Comparison of ENCODE assay signal across 8 cellular contexts in genomic region chr12:92987362-92987761, GRCh38. TPM values are rescaled to one million over a fixed set of nuclear protein-coding genes. Genes with fewer than 3 reads are reported as not detected.
DNase-seq lines count a peak whose midpoint lies in the region; ATAC-seq and TF ChIP-seq lines count a peak whose summit lies in the region.

No MANE protein-coding gene starts in this region.

- peaks cover 8% of the 10 kb centered on the region for H3K27me3 Mint-ChIP-seq in activated CD8-positive, alpha-beta memory T cell treated with anti-CD3 and anti-CD28 coated beads, Interleukin-2, amount 10 ng/mL, durations not matched to agents 7 days and 5 days
- peaks cover 4% of the 10 kb centered on the region for H3K27me3 Mint-ChIP-seq in activated T-helper 17 cell treated with anti-CD3 and anti-CD28 coated beads, Interleukin-2, amount 50 U/mL, for 72 hours
- peaks cover 3% of the 10 kb centered on the region for H3K27me3 Mint-ChIP-seq in progenitor cell of endocrine pancreas

- peak overlapping the region; percentile 72 for H3K27ac Mint-ChIP-seq in activated CD8-positive, alpha-beta memory T cell treated with anti-CD3 and anti-CD28 coated beads, Interleukin-2, amount 10 ng/mL, durations not matched to agents 7 days and 5 days
- peak overlapping the region; percentile 66 for H3K27ac Mint-ChIP-seq in activated T-helper 17 cell treated with anti-CD3 and anti-CD28 coated beads, Interleukin-2, amount 50 U/mL, for 72 hours
- H3K27ac Mint-ChIP-seq in progenitor cell of endocrine pancreas: no peak overlapping the region

- no peak for DNase-seq in activated CD8-positive, alpha-beta memory T cell treated with anti-CD3 and anti-CD28 coated beads, Interleukin-2, amount 10 ng/mL, durations not matched to agents 7 days and 5 days
- no peak for DNase-seq in activated CD8-positive, alpha-beta memory T cell treated with anti-CD3 and anti-CD28 coated beads, Interleukin-2, amount 50 U/mL, for 4 hours
- DNase-seq in NCI-H2227 (lab: John Stamatoyannopoulos, UW; ENCODE audit: unreplicated experiment) (peak; percentile 79), glomerular visceral epithelial cell (ENCODE audit: extremely low spot score) (peak; percentile 54), progenitor cell of endocrine pancreas (ENCODE audit: low spot score, unreplicated experiment) (no peak)
- DNase-seq in NK-92 treated with Interleukin-12 subunit alpha and Interleukin-12 subunit beta, amount 100 ng/mL, for 24 hours (lab: John Stamatoyannopoulos, UW): no peak

- CTCF ChIA-PET in activated CD8-positive, alpha-beta memory T cell treated with anti-CD3 and anti-CD28 coated beads, Interleukin-2, amount 10 ng/mL, durations not matched to agents 7 days and 5 days (lab: Charles Lee): interaction anchor here (0.6 to 3.7 kb wide), 31 partner anchors 9 to 1115 kb away, joined by 3 to 33 read pairs (median 4); no protein-coding TSS in a partner anchor

- no peaks in the 10 kb centered on the region for H3K36me3 Mint-ChIP-seq in activated CD8-positive, alpha-beta memory T cell treated with anti-CD3 and anti-CD28 coated beads, Interleukin-2, amount 10 ng/mL, durations not matched to agents 7 days and 5 days
- H3K36me3 Mint-ChIP-seq in activated T-helper 17 cell treated with anti-CD3 and anti-CD28 coated beads, Interleukin-2, amount 50 U/mL, for 72 hours (ENCODE audit: low read depth): no peaks in the 10 kb centered on the region
- peaks cover 6% of the 10 kb centered on the region for H3K36me3 Mint-ChIP-seq in progenitor cell of endocrine pancreas (ENCODE audit: insufficient read depth)

- ATAC-seq in activated CD8-positive, alpha-beta memory T cell treated with anti-CD3 and anti-CD28 coated beads, Interleukin-2, amount 10 ng/mL, durations not matched to agents 7 days and 5 days: peak; percentile 51
- peak; percentile 32 for ATAC-seq in HG02943 (IDR thresholded peaks at IDR 0.05; ENCODE audit: low read depth, unreplicated experiment)
- ATAC-seq in activated T-helper 17 cell treated with anti-CD3 and anti-CD28 coated beads, Interleukin-2, amount 50 U/mL, for 72 hours (replicated peaks): no peak

- H3K4me1 Mint-ChIP-seq in activated CD8-positive, alpha-beta memory T cell treated with anti-CD3 and anti-CD28 coated beads, Interleukin-2, amount 10 ng/mL, durations not matched to agents 7 days and 5 days: peaks cover 26% of the 10 kb centered on the region
- peaks cover 12% of the 10 kb centered on the region for H3K4me1 Mint-ChIP-seq in activated T-helper 17 cell treated with anti-CD3 and anti-CD28 coated beads, Interleukin-2, amount 50 U/mL, for 72 hours
- peaks cover 32% of the 10 kb centered on the region for H3K4me1 Mint-ChIP-seq in progenitor cell of endocrine pancreas (ENCODE audit: low read depth)

- no peaks in the 10 kb centered on the region for H3K9me3 Mint-ChIP-seq in activated CD8-positive, alpha-beta memory T cell treated with anti-CD3 and anti-CD28 coated beads, Interleukin-2, amount 10 ng/mL, durations not matched to agents 7 days and 5 days (ENCODE audit: low read depth)
- H3K9me3 Mint-ChIP-seq in activated T-helper 17 cell treated with anti-CD3 and anti-CD28 coated beads, Interleukin-2, amount 50 U/mL, for 72 hours: no peaks in the 10 kb centered on the region
- H3K9me3 Mint-ChIP-seq in progenitor cell of endocrine pancreas (ENCODE audit: low read depth): peaks cover 13% of the 10 kb centered on the region

- H3K4me3 Mint-ChIP-seq in activated CD8-positive, alpha-beta memory T cell treated with anti-CD3 and anti-CD28 coated beads, Interleukin-2, amount 10 ng/mL, durations not matched to agents 7 days and 5 days: no peak overlapping the region
- H3K4me3 Mint-ChIP-seq in activated T-helper 17 cell treated with anti-CD3 and anti-CD28 coated beads, Interleukin-2, amount 50 U/mL, for 72 hours: peak overlapping the region; percentile 27
- no peak overlapping the region for H3K4me3 Mint-ChIP-seq in progenitor cell of endocrine pancreas (ENCODE audit: low read depth)

- peak; percentile 71 for TF ChIP-seq CTCF in progenitor cell of endocrine pancreas (IDR thresholded peaks at IDR 0.05; ENCODE audit: unreplicated experiment)

RNA-seq across cellular contexts. Expression of gene EEA1, which starts 58.3 kb away (rescaled TPM):
- 10 to 100 TPM; 14.5 to 14.7 TPM for total RNA-seq in activated CD8-positive, alpha-beta memory T cell treated with anti-CD3 and anti-CD28 coated beads, Interleukin-2, amount 10 ng/mL, durations not matched to agents 7 days and 5 days
- total RNA-seq in activated T-helper 17 cell treated with anti-CD3 and anti-CD28 coated beads, Interleukin-2, amount 50 U/mL, for 72 hours: 10 to 100 TPM; 11.2 to 12.3 TPM
- total RNA-seq in progenitor cell of endocrine pancreas: 19.5 and 19.6 TPM in 2 replicates

Comparison
In these comparisons a context has a peak if more than half of its experiments do, and no peak if none do; other contexts are left out.
1. DNase-seq: peak in NCI-H2227 (single experiment) and glomerular visceral epithelial cell (single experiment); none in activated CD8-positive, alpha-beta memory T cell treated with anti-CD3 and anti-CD28 coated beads, Interleukin-2, amount 10 ng/mL, durations not matched to agents 7 days and 5 days (single experiment), activated CD8-positive, alpha-beta memory T cell treated with anti-CD3 and anti-CD28 coated beads, Interleukin-2, amount 50 U/mL, for 4 hours (single experiment), progenitor cell of endocrine pancreas (single experiment) and NK-92 treated with Interleukin-12 subunit alpha and Interleukin-12 subunit beta, amount 100 ng/mL, for 24 hours (single experiment).